In the genomic region with DNA sequence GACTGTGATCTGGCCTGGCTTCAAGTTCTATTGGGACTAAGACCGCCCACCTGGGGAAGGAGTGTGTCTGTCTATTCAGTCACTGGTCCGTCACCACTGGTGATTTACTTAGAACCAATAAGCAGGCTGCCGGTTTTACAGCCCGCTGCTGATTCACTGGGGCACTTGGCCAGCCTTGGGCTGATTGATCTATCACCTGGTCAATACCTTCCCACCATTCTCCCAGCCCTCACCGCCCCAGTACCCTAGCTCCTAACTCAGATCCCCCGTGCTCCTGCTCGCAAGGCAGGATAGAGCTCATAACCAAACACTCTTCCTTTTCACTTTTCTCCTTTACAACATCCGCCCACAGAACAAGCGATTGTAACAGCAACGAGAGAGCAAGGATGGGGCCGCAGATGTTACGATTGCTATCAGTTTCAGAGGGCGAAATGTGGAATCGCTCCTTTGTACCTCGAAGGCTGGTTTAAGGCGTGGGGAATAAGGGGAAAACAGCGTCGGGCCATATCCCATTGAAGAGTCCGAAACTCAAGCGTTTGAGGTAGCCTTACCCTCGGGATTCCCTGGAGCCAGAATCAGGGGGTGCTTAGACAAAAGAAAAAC, we compare ENCODE assay signal across 1 cellular context.
TF ChIP-seq lines count a peak whose summit lies in the region.

No MANE protein-coding gene starts in this region.

TF ChIP-seq in HepG2, 621 proteins besides CTCF, POLR2A, EP300 and RAD21 (continued from another document and continues in another):
- TF ChIP-seq, protein P1, sequence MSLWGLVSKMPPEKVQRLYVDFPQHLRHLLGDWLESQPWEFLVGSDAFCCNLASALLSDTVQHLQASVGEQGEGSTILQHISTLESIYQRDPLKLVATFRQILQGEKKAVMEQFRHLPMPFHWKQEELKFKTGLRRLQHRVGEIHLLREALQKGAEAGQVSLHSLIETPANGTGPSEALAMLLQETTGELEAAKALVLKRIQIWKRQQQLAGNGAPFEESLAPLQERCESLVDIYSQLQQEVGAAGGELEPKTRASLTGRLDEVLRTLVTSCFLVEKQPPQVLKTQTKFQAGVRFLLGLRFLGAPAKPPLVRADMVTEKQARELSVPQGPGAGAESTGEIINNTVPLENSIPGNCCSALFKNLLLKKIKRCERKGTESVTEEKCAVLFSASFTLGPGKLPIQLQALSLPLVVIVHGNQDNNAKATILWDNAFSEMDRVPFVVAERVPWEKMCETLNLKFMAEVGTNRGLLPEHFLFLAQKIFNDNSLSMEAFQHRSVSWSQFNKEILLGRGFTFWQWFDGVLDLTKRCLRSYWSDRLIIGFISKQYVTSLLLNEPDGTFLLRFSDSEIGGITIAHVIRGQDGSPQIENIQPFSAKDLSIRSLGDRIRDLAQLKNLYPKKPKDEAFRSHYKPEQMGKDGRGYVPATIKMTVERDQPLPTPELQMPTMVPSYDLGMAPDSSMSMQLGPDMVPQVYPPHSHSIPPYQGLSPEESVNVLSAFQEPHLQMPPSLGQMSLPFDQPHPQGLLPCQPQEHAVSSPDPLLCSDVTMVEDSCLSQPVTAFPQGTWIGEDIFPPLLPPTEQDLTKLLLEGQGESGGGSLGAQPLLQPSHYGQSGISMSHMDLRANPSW (CRISPR knock-in tag; IDR thresholded peaks at IDR 0.05; ENCODE audit: borderline replicate concordance): no peak
- TF ChIP-seq BHLHE40 (IDR thresholded peaks at IDR 0.05; ENCODE audit: low read length) (no peak), IRX3 (CRISPR knock-in tag; IDR thresholded peaks at IDR 0.05; ENCODE audit: borderline replicate concordance, low read depth) (no peak), SP2 (CRISPR knock-in tag; IDR thresholded peaks at IDR 0.05) (peak; percentile 67), HNF4A (CRISPR knock-in tag; IDR thresholded peaks at IDR 0.05) (no peak), MXD4 (CRISPR knock-in tag; IDR thresholded peaks at IDR 0.05) (no peak), STAG1 (CRISPR knock-in tag; IDR thresholded peaks at IDR 0.05) (no peak), PPARG (CRISPR knock-in tag; conservative IDR thresholded peaks at IDR 0.05) (no peak), SNRNP70 (IDR thresholded peaks at IDR 0.05; ENCODE audit: low read depth, low read length) (no peak), MED13 (CRISPR knock-in tag; IDR thresholded peaks at IDR 0.05) (no peak), NBN (conservative IDR thresholded peaks at IDR 0.05) (no peak), RFX3 (CRISPR knock-in tag; IDR thresholded peaks at IDR 0.05) (no peak), MTF2 (CRISPR knock-in tag; IDR thresholded peaks at IDR 0.05; ENCODE audit: borderline replicate concordance) (no peak), CBX1 (IDR thresholded peaks at IDR 0.05; ENCODE audit: low read depth) (no peak), ZNF792 (CRISPR knock-in tag; IDR thresholded peaks at IDR 0.05) (no peak), ZNF720 (CRISPR knock-in tag; IDR thresholded peaks at IDR 0.05) (no peak), ZNF615 (CRISPR knock-in tag; IDR thresholded peaks at IDR 0.05; ENCODE audit: borderline replicate concordance) (peak; percentile 62; the same call in 1 of the 2 replicates), XBP1 (CRISPR knock-in tag; IDR thresholded peaks at IDR 0.05) (no peak), TARDBP (CRISPR knock-in tag; IDR thresholded peaks at IDR 0.05) (peak; percentile 63; the same call in 1 of the 2 replicates), ZNF3 (CRISPR knock-in tag; IDR thresholded peaks at IDR 0.05) (no peak), STAT5B (CRISPR knock-in tag; IDR thresholded peaks at IDR 0.05) (no peak), ZNF205 (CRISPR knock-in tag; IDR thresholded peaks at IDR 0.05) (no peak), NCOA5 (CRISPR knock-in tag; IDR thresholded peaks at IDR 0.05) (no peak), REPIN1 (CRISPR knock-in tag; IDR thresholded peaks at IDR 0.05; ENCODE audit: borderline replicate concordance, low read depth) (0 out of 2 replicates have a peak, but pooled peaks have one; percentile 76), FOXM1 (CRISPR knock-in tag; IDR thresholded peaks at IDR 0.05) (no peak), HNRNPL (IDR thresholded peaks at IDR 0.05; ENCODE audit: low read depth, low read length) (no peak), TMF1 (CRISPR knock-in tag; IDR thresholded peaks at IDR 0.05; ENCODE audit: low read depth) (0 out of 2 replicates have a peak, but pooled peaks have one; percentile 22), ZNF451 (CRISPR knock-in tag; IDR thresholded peaks at IDR 0.05) (peak; percentile 78; the same call in 1 of the 2 replicates), THYN1 (CRISPR knock-in tag; IDR thresholded peaks at IDR 0.05; ENCODE audit: borderline replicate concordance, low read depth) (no peak), PHF5A (CRISPR knock-in tag; IDR thresholded peaks at IDR 0.05; ENCODE audit: low read depth, unreplicated experiment) (no peak), FOXK2 (IDR thresholded peaks at IDR 0.05) (no peak), POLR2AphosphoS2 (IDR thresholded peaks at IDR 0.05; ENCODE audit: low read depth, low read length) (peak; percentile 69; the same call in 1 of the 2 replicates), DNMT1 (CRISPR knock-in tag; IDR thresholded peaks at IDR 0.05) (no peak), GABPB1 (CRISPR knock-in tag; IDR thresholded peaks at IDR 0.05) (no peak), ZNF878 (CRISPR knock-in tag; IDR thresholded peaks at IDR 0.05) (0 out of 2 replicates have a peak, but pooled peaks have one; percentile 41), ELF3 (CRISPR knock-in tag; IDR thresholded peaks at IDR 0.05) (no peak)
- TF ChIP-seq, protein P2, sequence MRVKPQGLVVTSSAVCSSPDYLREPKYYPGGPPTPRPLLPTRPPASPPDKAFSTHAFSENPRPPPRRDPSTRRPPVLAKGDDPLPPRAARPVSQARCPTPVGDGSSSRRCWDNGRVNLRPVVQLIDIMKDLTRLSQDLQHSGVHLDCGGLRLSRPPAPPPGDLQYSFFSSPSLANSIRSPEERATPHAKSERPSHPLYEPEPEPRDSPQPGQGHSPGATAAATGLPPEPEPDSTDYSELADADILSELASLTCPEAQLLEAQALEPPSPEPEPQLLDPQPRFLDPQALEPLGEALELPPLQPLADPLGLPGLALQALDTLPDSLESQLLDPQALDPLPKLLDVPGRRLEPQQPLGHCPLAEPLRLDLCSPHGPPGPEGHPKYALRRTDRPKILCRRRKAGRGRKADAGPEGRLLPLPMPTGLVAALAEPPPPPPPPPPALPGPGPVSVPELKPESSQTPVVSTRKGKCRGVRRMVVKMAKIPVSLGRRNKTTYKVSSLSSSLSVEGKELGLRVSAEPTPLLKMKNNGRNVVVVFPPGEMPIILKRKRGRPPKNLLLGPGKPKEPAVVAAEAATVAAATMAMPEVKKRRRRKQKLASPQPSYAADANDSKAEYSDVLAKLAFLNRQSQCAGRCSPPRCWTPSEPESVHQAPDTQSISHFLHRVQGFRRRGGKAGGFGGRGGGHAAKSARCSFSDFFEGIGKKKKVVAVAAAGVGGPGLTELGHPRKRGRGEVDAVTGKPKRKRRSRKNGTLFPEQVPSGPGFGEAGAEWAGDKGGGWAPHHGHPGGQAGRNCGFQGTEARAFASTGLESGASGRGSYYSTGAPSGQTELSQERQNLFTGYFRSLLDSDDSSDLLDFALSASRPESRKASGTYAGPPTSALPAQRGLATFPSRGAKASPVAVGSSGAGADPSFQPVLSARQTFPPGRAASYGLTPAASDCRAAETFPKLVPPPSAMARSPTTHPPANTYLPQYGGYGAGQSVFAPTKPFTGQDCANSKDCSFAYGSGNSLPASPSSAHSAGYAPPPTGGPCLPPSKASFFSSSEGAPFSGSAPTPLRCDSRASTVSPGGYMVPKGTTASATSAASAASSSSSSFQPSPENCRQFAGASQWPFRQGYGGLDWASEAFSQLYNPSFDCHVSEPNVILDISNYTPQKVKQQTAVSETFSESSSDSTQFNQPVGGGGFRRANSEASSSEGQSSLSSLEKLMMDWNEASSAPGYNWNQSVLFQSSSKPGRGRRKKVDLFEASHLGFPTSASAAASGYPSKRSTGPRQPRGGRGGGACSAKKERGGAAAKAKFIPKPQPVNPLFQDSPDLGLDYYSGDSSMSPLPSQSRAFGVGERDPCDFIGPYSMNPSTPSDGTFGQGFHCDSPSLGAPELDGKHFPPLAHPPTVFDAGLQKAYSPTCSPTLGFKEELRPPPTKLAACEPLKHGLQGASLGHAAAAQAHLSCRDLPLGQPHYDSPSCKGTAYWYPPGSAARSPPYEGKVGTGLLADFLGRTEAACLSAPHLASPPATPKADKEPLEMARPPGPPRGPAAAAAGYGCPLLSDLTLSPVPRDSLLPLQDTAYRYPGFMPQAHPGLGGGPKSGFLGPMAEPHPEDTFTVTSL (CRISPR knock-in tag; IDR thresholded peaks at IDR 0.05; ENCODE audit: borderline replicate concordance): no peak
- TF ChIP-seq, protein P3, sequence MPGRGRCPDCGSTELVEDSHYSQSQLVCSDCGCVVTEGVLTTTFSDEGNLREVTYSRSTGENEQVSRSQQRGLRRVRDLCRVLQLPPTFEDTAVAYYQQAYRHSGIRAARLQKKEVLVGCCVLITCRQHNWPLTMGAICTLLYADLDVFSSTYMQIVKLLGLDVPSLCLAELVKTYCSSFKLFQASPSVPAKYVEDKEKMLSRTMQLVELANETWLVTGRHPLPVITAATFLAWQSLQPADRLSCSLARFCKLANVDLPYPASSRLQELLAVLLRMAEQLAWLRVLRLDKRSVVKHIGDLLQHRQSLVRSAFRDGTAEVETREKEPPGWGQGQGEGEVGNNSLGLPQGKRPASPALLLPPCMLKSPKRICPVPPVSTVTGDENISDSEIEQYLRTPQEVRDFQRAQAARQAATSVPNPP (CRISPR knock-in tag; IDR thresholded peaks at IDR 0.05): no peak
- TF ChIP-seq, protein P4, sequence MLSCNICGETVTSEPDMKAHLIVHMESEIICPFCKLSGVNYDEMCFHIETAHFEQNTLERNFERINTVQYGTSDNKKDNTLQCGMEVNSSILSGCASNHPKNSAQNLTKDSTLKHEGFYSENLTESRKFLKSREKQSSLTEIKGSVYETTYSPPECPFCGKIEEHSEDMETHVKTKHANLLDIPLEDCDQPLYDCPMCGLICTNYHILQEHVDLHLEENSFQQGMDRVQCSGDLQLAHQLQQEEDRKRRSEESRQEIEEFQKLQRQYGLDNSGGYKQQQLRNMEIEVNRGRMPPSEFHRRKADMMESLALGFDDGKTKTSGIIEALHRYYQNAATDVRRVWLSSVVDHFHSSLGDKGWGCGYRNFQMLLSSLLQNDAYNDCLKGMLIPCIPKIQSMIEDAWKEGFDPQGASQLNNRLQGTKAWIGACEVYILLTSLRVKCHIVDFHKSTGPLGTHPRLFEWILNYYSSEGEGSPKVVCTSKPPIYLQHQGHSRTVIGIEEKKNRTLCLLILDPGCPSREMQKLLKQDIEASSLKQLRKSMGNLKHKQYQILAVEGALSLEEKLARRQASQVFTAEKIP (CRISPR knock-in tag; IDR thresholded peaks at IDR 0.05; ENCODE audit: borderline replicate concordance): no peak
- TF ChIP-seq, protein P5, sequence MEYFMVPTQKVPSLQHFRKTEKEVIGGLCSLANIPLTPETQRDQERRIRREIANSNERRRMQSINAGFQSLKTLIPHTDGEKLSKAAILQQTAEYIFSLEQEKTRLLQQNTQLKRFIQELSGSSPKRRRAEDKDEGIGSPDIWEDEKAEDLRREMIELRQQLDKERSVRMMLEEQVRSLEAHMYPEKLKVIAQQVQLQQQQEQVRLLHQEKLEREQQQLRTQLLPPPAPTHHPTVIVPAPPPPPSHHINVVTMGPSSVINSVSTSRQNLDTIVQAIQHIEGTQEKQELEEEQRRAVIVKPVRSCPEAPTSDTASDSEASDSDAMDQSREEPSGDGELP (IDR thresholded peaks at IDR 0.05; ENCODE audit: borderline replicate concordance, low read depth): peak; percentile 83
- TF ChIP-seq, protein P6, sequence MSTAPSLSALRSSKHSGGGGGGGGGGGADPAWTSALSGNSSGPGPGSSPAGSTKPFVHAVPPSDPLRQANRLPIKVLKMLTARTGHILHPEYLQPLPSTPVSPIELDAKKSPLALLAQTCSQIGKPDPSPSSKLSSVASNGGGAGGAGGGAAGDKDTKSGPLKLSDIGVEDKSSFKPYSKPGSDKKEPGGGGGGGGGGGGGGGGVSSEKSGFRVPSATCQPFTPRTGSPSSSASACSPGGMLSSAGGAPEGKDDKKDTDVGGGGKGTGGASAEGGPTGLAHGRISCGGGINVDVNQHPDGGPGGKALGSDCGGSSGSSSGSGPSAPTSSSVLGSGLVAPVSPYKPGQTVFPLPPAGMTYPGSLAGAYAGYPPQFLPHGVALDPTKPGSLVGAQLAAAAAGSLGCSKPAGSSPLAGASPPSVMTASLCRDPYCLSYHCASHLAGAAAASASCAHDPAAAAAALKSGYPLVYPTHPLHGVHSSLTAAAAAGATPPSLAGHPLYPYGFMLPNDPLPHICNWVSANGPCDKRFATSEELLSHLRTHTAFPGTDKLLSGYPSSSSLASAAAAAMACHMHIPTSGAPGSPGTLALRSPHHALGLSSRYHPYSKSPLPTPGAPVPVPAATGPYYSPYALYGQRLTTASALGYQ (CRISPR knock-in tag; IDR thresholded peaks at IDR 0.05): no peak
- TF ChIP-seq, protein P7, sequence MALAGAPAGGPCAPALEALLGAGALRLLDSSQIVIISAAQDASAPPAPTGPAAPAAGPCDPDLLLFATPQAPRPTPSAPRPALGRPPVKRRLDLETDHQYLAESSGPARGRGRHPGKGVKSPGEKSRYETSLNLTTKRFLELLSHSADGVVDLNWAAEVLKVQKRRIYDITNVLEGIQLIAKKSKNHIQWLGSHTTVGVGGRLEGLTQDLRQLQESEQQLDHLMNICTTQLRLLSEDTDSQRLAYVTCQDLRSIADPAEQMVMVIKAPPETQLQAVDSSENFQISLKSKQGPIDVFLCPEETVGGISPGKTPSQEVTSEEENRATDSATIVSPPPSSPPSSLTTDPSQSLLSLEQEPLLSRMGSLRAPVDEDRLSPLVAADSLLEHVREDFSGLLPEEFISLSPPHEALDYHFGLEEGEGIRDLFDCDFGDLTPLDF (CRISPR knock-in tag; IDR thresholded peaks at IDR 0.05): no peak
- TF ChIP-seq, protein P8, sequence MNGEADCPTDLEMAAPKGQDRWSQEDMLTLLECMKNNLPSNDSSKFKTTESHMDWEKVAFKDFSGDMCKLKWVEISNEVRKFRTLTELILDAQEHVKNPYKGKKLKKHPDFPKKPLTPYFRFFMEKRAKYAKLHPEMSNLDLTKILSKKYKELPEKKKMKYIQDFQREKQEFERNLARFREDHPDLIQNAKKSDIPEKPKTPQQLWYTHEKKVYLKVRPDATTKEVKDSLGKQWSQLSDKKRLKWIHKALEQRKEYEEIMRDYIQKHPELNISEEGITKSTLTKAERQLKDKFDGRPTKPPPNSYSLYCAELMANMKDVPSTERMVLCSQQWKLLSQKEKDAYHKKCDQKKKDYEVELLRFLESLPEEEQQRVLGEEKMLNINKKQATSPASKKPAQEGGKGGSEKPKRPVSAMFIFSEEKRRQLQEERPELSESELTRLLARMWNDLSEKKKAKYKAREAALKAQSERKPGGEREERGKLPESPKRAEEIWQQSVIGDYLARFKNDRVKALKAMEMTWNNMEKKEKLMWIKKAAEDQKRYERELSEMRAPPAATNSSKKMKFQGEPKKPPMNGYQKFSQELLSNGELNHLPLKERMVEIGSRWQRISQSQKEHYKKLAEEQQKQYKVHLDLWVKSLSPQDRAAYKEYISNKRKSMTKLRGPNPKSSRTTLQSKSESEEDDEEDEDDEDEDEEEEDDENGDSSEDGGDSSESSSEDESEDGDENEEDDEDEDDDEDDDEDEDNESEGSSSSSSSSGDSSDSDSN (CRISPR knock-in tag; IDR thresholded peaks at IDR 0.05): no peak
- TF ChIP-seq, protein P9, sequence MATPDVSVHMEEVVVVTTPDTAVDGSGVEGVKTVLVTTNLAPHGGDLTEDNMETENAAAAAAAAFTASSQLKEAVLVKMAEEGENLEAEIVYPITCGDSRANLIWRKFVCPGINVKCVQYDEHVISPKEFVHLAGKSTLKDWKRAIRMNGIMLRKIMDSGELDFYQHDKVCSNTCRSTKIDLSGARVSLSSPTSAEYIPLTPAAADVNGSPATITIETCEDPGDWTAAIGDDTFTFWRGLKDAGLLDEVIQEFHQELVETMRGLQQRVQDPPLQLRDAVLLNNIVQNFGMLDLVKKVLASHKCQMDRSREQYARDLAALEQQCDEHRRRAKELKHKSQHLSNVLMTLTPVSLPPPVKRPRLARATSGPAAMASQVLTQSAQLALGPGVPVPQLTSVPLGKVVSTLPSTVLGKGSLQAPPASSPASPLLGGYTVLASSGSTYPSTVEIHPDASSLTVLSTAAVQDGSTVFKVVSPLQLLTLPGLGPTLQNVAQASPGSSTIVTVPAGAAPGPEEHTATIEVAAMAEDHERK (CRISPR knock-in tag; IDR thresholded peaks at IDR 0.05; ENCODE audit: low read depth): no peak
